In genomic region chr20:402496-402885, GRCh38 we compare ENCODE assay signal across 23 cellular contexts. TPM values are rescaled to one million over a fixed set of nuclear protein-coding genes. Genes with fewer than 3 reads are reported as not detected.
A peak's percentile ranks its signal among the peaks of the same experiment; 100 is the strongest.
DNase-seq lines count a peak whose midpoint lies in the region; ATAC-seq, FAIRE-seq and TF ChIP-seq lines count a peak whose summit lies in the region.
"Had no signal": no experiment of that assay in that cellular context is flagged by ENCODE, and none has a peak within 500 bp of the region (broad histone marks: within the 10 kb centered on the region; RNA-seq: fewer than 3 reads in every experiment).

No MANE protein-coding gene starts in this region.

- H3K9me3 ChIP-seq in mammary epithelial cell (replicated peaks; ENCODE audit: insufficient read depth, low read length) (no peaks in the 10 kb centered on the region), thymus (ENCODE audit: control insufficient read depth) (no peaks in the 10 kb centered on the region), pancreas (no peaks in the 10 kb centered on the region)
- H3K9me3 ChIP-seq: gastrocnemius medialis, testis had no signal

- H3K4me3 Mint-ChIP-seq in activated naive CD8-positive, alpha-beta T cell treated with anti-CD3 and anti-CD28 coated beads for 36 hours, result no peak overlapping the region
- H3K4me3 Mint-ChIP-seq in activated naive CD8-positive, alpha-beta T cell treated with anti-CD3 and anti-CD28 coated beads, Interleukin-2, amount 50 U/mL, for 24 hours, result no peak overlapping the region
- H3K4me3 Mint-ChIP-seq: natural killer cell treated with Interleukin-12 subunit alpha and Interleukin-12 subunit beta and Interleukin-15 and Interleukin-18, amount 100 ng/mL, for 72 hours had no signal

- ATAC-seq in activated naive CD8-positive, alpha-beta T cell treated with anti-CD3 and anti-CD28 coated beads, Interleukin-2, amount 50 U/mL, for 24 hours, result no peak
- ATAC-seq in GM19452 (IDR thresholded peaks at IDR 0.05; ENCODE audit: unreplicated experiment) (no peak), pancreas (no peak), HG03095 (IDR thresholded peaks at IDR 0.05; ENCODE audit: unreplicated experiment) (no peak)
- ATAC-seq: gastrocnemius medialis; natural killer cell treated with Interleukin-12 subunit alpha and Interleukin-12 subunit beta and Interleukin-15 and Interleukin-18, amount 100 ng/mL, for 72 hours had no signal

- CTCF ChIA-PET in mammary epithelial cell (lab: Charles Lee; ENCODE audit: low non-redundant PET), result no interaction called here

- FAIRE-seq in pancreas (lab: Jason Lieb, UNC), result no peak
- FAIRE-seq: GM12892 had no signal

- H3K4me1 ChIP-seq in mammary epithelial cell (ENCODE audit: insufficient read depth, low read length), result peaks cover 30% of the 10 kb centered on the region
- peaks cover 30% of the 10 kb centered on the region for H3K4me1 ChIP-seq in thymus (ENCODE audit: control insufficient read depth, insufficient read depth, low read length)
- peaks cover 0 to 4% (median 0%) of the 10 kb centered on the region in 3 donors for H3K4me1 ChIP-seq in pancreas
- H3K4me1 ChIP-seq: testis had no signal

- H3K27ac Mint-ChIP-seq in activated naive CD8-positive, alpha-beta T cell treated with anti-CD3 and anti-CD28 coated beads for 36 hours, result peak overlapping the region; percentile 6
- no peak overlapping the region for H3K27ac Mint-ChIP-seq in activated naive CD8-positive, alpha-beta T cell treated with anti-CD3 and anti-CD28 coated beads, Interleukin-2, amount 50 U/mL, for 24 hours

- WGBS in mammary epithelial cell (ENCODE audit: low coverage, missing lambda C conversion rate), result 100% methylated on average over 2 of the region's 2 CpGs
- WGBS in thymus, result 8% methylated on average over 2 of the region's 2 CpGs
- 93 to 95% methylated on average over 2 of the region's 2 CpGs for WGBS in pancreas, 2 donors

- H3K9me3 Mint-ChIP-seq in activated naive CD8-positive, alpha-beta T cell treated with anti-CD3 and anti-CD28 coated beads for 36 hours, result no peaks in the 10 kb centered on the region
- no peaks in the 10 kb centered on the region for H3K9me3 Mint-ChIP-seq in activated naive CD8-positive, alpha-beta T cell treated with anti-CD3 and anti-CD28 coated beads, Interleukin-2, amount 50 U/mL, for 24 hours
- H3K9me3 Mint-ChIP-seq: CD4-positive, CD25-positive, alpha-beta regulatory T cell; natural killer cell treated with Interleukin-12 subunit alpha and Interleukin-12 subunit beta and Interleukin-15 and Interleukin-18, amount 100 ng/mL, for 72 hours had no signal

- no peak overlapping the region for H2AFZ ChIP-seq in mammary epithelial cell (ENCODE audit: low read depth, low read length)

- H3K27ac ChIP-seq in mammary epithelial cell (ENCODE audit: insufficient read depth, low read depth, low read length) (peak overlapping the region; percentile 69), thymus (ENCODE audit: low read depth) (peak overlapping the region; percentile 84), pancreas (no peak overlapping the region)
- H3K27ac ChIP-seq: gastrocnemius medialis, testis had no signal

- in situ Hi-C loops in mammary epithelial cell (cut with MboI; ENCODE audit: low sequenced_read_pairs in 2 of 2), result no loop called here

- DNase-seq in activated naive CD8-positive, alpha-beta T cell treated with anti-CD3 and anti-CD28 coated beads for 36 hours, result no peak
- DNase-seq in activated naive CD8-positive, alpha-beta T cell treated with anti-CD3 and anti-CD28 coated beads, Interleukin-2, amount 50 U/mL, for 24 hours, result no peak
- DNase-seq in NAMALWA (ENCODE audit: low spot score), result peak; percentile 44
- DNase-seq in mammary epithelial cell, result no peak
- DNase-seq in pancreas, result no peak
- DNase-seq: activated CD4-positive, alpha-beta T cell treated with anti-CD3 and anti-CD28 coated beads for 4 hours; aorta; cerebellar nuclear complex; DMS153; effector CD4-positive, alpha-beta T cell; gastrocnemius medialis; GOT3; NCI-H1105 treated with DMSO at 0.1 percent for 48 hours; NCI-H524 treated with DMSO at 0.1 percent for 48 hours; Right ventricle myocardium superior; SW 1271; testis had no signal

- H3K4me1 Mint-ChIP-seq in activated naive CD8-positive, alpha-beta T cell treated with anti-CD3 and anti-CD28 coated beads for 36 hours, result peaks cover 23% of the 10 kb centered on the region
- H3K4me1 Mint-ChIP-seq in activated naive CD8-positive, alpha-beta T cell treated with anti-CD3 and anti-CD28 coated beads, Interleukin-2, amount 50 U/mL, for 24 hours, result peaks cover 19% of the 10 kb centered on the region

- peaks cover 10% of the 10 kb centered on the region for H3K36me3 Mint-ChIP-seq in activated naive CD8-positive, alpha-beta T cell treated with anti-CD3 and anti-CD28 coated beads for 36 hours
- H3K36me3 Mint-ChIP-seq in activated naive CD8-positive, alpha-beta T cell treated with anti-CD3 and anti-CD28 coated beads, Interleukin-2, amount 50 U/mL, for 24 hours (ENCODE audit: low read depth), result peaks cover 8% of the 10 kb centered on the region
- H3K36me3 Mint-ChIP-seq: natural killer cell treated with Interleukin-12 subunit alpha and Interleukin-12 subunit beta and Interleukin-15 and Interleukin-18, amount 100 ng/mL, for 72 hours had no signal

- dilution Hi-C loops in mammary epithelial cell (cut with HindIII; ENCODE audit: low sequenced_read_pairs), result no loop called here

- no peaks in the 10 kb centered on the region for H4K20me1 ChIP-seq in mammary epithelial cell (ENCODE audit: insufficient read depth, low read length)

- H3K4me3 ChIP-seq in mammary epithelial cell (replicated peaks in 1 of 3; ENCODE audit: insufficient read depth in 1 of 3, low read depth in 2 of 3, low read length in 3 of 3) (no peak overlapping the region), thymus (ENCODE audit: low read length) (no peak overlapping the region), pancreas (no peak overlapping the region)
- H3K4me3 ChIP-seq: gastrocnemius medialis, testis had no signal

- no peaks in the 10 kb centered on the region for H3K27me3 ChIP-seq in mammary epithelial cell (ENCODE audit: insufficient read depth, low read length)
- H3K27me3 ChIP-seq in thymus (ENCODE audit: control insufficient read depth, insufficient read depth), result no peaks in the 10 kb centered on the region
- no peaks in the 10 kb centered on the region for H3K27me3 ChIP-seq in pancreas
- H3K27me3 ChIP-seq: gastrocnemius medialis, testis had no signal

- no peaks in the 10 kb centered on the region for H3K79me2 ChIP-seq in mammary epithelial cell (ENCODE audit: insufficient read depth, low read length)

- no peaks in the 10 kb centered on the region for H3K27me3 Mint-ChIP-seq in activated naive CD8-positive, alpha-beta T cell treated with anti-CD3 and anti-CD28 coated beads for 36 hours
- H3K27me3 Mint-ChIP-seq in activated naive CD8-positive, alpha-beta T cell treated with anti-CD3 and anti-CD28 coated beads, Interleukin-2, amount 50 U/mL, for 24 hours, result no peaks in the 10 kb centered on the region
- H3K27me3 Mint-ChIP-seq: natural killer cell treated with Interleukin-12 subunit alpha and Interleukin-12 subunit beta and Interleukin-15 and Interleukin-18, amount 100 ng/mL, for 72 hours had no signal

- BruUV-seq in mammary epithelial cell (replicated peaks; lab: Mats Ljungman, UMichigan), result no TSS peak

- no peak overlapping the region for H3K4me2 ChIP-seq in mammary epithelial cell (ENCODE audit: insufficient read depth, low read depth, low read length)

- TF ChIP-seq CTCF in mammary epithelial cell (conservative IDR thresholded peaks at IDR 0.05 in 1 of 2, IDR thresholded peaks at IDR 0.05 in 1 of 2; ENCODE audit: extremely low read depth in 1 of 2, insufficient read depth in 1 of 2, low read depth in 1 of 2, low read length in 2 of 2) (no peak), pancreas (IDR thresholded peaks at IDR 0.05) (no peak)

- H3K36me3 ChIP-seq in mammary epithelial cell (ENCODE audit: insufficient read depth, low read length) (peaks cover 4% of the 10 kb centered on the region), thymus (ENCODE audit: control insufficient read depth, insufficient read depth) (peaks cover 3% of the 10 kb centered on the region), pancreas (no peaks in the 10 kb centered on the region)
- H3K36me3 ChIP-seq: gastrocnemius medialis had no signal

- intact Hi-C loops in mammary epithelial cell (cut with micrococcal nuclease) (loop anchor here (1.0 to 5.0 kb wide), 3 partner anchors 20 to 60 kb away; partner anchors contain the start of gene TBC1D20), pancreas (cut with DNase I) (no loop called here)

- no peak overlapping the region for H3K9ac ChIP-seq in mammary epithelial cell (ENCODE audit: insufficient read depth, low read length)

RNA-seq across cellular contexts. Expression of gene RBCK1, which starts 5.6 kb away (rescaled TPM):
- 100 to 1,000 TPM; 113 to 115 TPM for total RNA-seq in activated naive CD8-positive, alpha-beta T cell treated with anti-CD3 and anti-CD28 coated beads for 36 hours
- total RNA-seq in mammary epithelial cell (100 to 1,000 TPM; 106 to 235 TPM), pancreas (10 to 100 TPM; 34.9 to 62.0 (median 41.1) TPM)
- polyA plus RNA-seq in mammary epithelial cell (68.3 TPM), thymus (140 TPM), pancreas (100 to 1,000 TPM; 130 to 148 TPM)
- 119 TPM for polyA minus RNA-seq in mammary epithelial cell

RNA-seq across cellular contexts. Expression of gene TRIB3, which starts 21.9 kb away (rescaled TPM):
- total RNA-seq in activated naive CD8-positive, alpha-beta T cell treated with anti-CD3 and anti-CD28 coated beads for 36 hours, result 10 to 100 TPM; 57.8 to 58.0 TPM
- total RNA-seq in mammary epithelial cell (100 to 1,000 TPM; 238 to 248 TPM), pancreas (10 to 100 TPM in 1 of 6 donors, 1 to 10 TPM in 5; 4.4 to 97.7 (median 6.6) TPM)
- polyA plus RNA-seq in mammary epithelial cell (117 TPM), thymus (10.1 TPM), pancreas (10 to 100 TPM in 1 of 2 donors, 1 to 10 TPM in 1; 6.5 to 12.8 TPM)
- polyA minus RNA-seq in mammary epithelial cell, result 43.1 TPM

RNA-seq across cellular contexts. Expression of gene NRSN2, which starts 55.6 kb away (rescaled TPM):
- 10 to 100 TPM; 11.2 to 12.6 TPM for total RNA-seq in activated naive CD8-positive, alpha-beta T cell treated with anti-CD3 and anti-CD28 coated beads for 36 hours
- total RNA-seq in mammary epithelial cell (10 to 100 TPM; 16.9 to 48.3 TPM), pancreas (10 to 100 TPM; 10.7 to 23.0 (median 15.3) TPM)
- polyA plus RNA-seq in mammary epithelial cell (26.7 TPM), thymus (16.7 TPM), pancreas (10 to 100 TPM; 25.5 to 41.3 TPM)
- 13.6 TPM for polyA minus RNA-seq in mammary epithelial cell

RNA-seq across cellular contexts. Expression of gene TBC1D20, which starts 59.8 kb away (rescaled TPM):
- 10 to 100 TPM; 18.4 to 18.6 TPM for total RNA-seq in activated naive CD8-positive, alpha-beta T cell treated with anti-CD3 and anti-CD28 coated beads for 36 hours
- total RNA-seq in mammary epithelial cell (10 to 100 TPM; 36.5 to 43.2 TPM), pancreas (10 to 100 TPM; 11.1 to 21.4 (median 12.9) TPM)
- polyA plus RNA-seq in mammary epithelial cell (31.9 TPM), thymus (16.2 TPM), pancreas (10 to 100 TPM; 11.5 to 17.3 TPM)
- 36.3 TPM for polyA minus RNA-seq in mammary epithelial cell

Comparison
In these comparisons a context has a peak if more than half of its experiments do, and no peak if none do; other contexts are left out.
1. H3K27ac ChIP-seq: peak in mammary epithelial cell (single experiment) and thymus (single experiment); none in pancreas (0 of 4).